Comparison of ENCODE assay signal across 17 cellular contexts in genomic region chr11:13786688-13787087, GRCh38.
DNase-seq lines count a peak whose midpoint lies in the region; ATAC-seq and TF ChIP-seq lines count a peak whose summit lies in the region.
"Had no signal": no experiment of that assay in that cellular context is flagged by ENCODE, and none has a peak within 500 bp of the region (broad histone marks: within the 10 kb centered on the region; RNA-seq: fewer than 3 reads in every experiment).

No MANE protein-coding gene starts in this region.

- no peaks in the 10 kb centered on the region for H3K36me3 ChIP-seq in esophagus muscularis mucosa

- H3K9me3 ChIP-seq in esophagus muscularis mucosa: no peaks in the 10 kb centered on the region
- H3K9me3 ChIP-seq: SK-N-SH had no signal

- no peak for TF ChIP-seq CTCF in esophagus muscularis mucosa (IDR thresholded peaks at IDR 0.05)

- 40% methylated on average over 2 of the region's 3 CpGs for WGBS in esophagus muscularis mucosa

- H3K4me3 ChIP-seq in esophagus muscularis mucosa: no peak overlapping the region

- DNase-seq in DMS53 (lab: John Stamatoyannopoulos, UW): peak; percentile 37
- no peak for DNase-seq in DMS53 treated with DMSO at 0.1 percent for 48 hours (lab: John Stamatoyannopoulos, UW; ENCODE audit: unreplicated experiment)
- peak; percentile 56 for DNase-seq in DMS153 (lab: John Stamatoyannopoulos, UW)
- DNase-seq in NCI-H345 (lab: John Stamatoyannopoulos, UW): peak; percentile 49
- DNase-seq in esophagus muscularis mucosa (ENCODE audit: extremely low spot score): peak; percentile 60
- no peak for DNase-seq in stimulated activated CD4-positive, alpha-beta T cell treated with anti-CD3 and anti-CD28 coated beads, Interleukin-4, amount 100 ng/mL, for 4 hours
- DNase-seq in NCI-H82 (lab: John Stamatoyannopoulos, UW): no peak
- DNase-seq: 8988T; DMS 273 treated with DMSO at 0.1 percent for 48 hours; HFFc6; NCI-H1105; NCI-H524 treated with DMSO at 0.1 percent for 48 hours; NK-92 treated with Interleukin-12 subunit alpha and Interleukin-12 subunit beta, amount 100 ng/mL, for 24 hours; Right ventricle myocardium superior; SK-N-SH; T-cell had no signal

- no peak for TF ChIP-seq EP300 in esophagus muscularis mucosa (IDR thresholded peaks at IDR 0.05)

- H3K4me1 ChIP-seq in esophagus muscularis mucosa: no peaks in the 10 kb centered on the region

- no peak for TF ChIP-seq POLR2A in esophagus muscularis mucosa (IDR thresholded peaks at IDR 0.05; ENCODE audit: low read depth)

- no peak for ATAC-seq in activated CD4-positive, CD25-positive, alpha-beta regulatory T cell treated with anti-CD3 and anti-CD28 coated beads, Interleukin-2, amount 50 U/mL, for 24 hours
- ATAC-seq: T-cell had no signal

- peaks cover 0 to 4% (median 0%) of the 10 kb centered on the region in 4 donors for H3K27me3 ChIP-seq in esophagus muscularis mucosa

- H3K27ac ChIP-seq in esophagus muscularis mucosa (replicated peaks in 1 of 4): no peak overlapping the region

- intact Hi-C loops in esophagus muscularis mucosa (cut with DNase I): no loop called here

Comparison
In these comparisons a context has a peak if more than half of its experiments do, and no peak if none do; other contexts are left out.
1. DNase-seq: peak in DMS53 (single experiment), DMS153 (single experiment), NCI-H345 (single experiment) and esophagus muscularis mucosa (single experiment); none in DMS53 treated with DMSO at 0.1 percent for 48 hours (single experiment), stimulated activated CD4-positive, alpha-beta T cell treated with anti-CD3 and anti-CD28 coated beads, Interleukin-4, amount 100 ng/mL, for 4 hours (0 of 2) and NCI-H82 (single experiment).